20 cellular contexts compared by ENCODE assay signal in the genomic region with DNA sequence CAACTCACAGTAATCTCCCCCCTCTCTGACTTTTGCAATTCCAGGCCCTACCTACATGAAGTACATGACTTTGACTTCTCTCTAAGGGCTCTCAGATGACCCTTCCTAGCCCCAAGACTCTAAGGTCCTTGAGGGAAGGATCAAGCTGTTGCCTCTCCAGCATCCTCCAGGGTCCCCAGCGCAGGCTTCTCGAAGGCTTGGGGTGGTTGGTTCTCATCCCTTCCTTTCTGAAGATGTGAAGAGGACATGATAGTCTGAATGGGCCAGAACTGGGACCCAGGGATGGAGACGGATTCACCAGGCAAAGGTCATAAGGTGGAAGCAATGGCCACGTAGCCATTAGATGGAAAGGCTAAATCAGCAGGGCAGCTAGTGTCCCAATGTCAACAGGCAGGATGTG.
DNase-seq lines count a peak whose midpoint lies in the region; ATAC-seq, FAIRE-seq and TF ChIP-seq lines count a peak whose summit lies in the region.
"Had no signal": no experiment of that assay in that cellular context is flagged by ENCODE, and none has a peak within 500 bp of the region (broad histone marks: within the 10 kb centered on the region; RNA-seq: fewer than 3 reads in every experiment).

No MANE protein-coding gene starts in this region.

- H3K14ac ChIP-seq in IMR-90 (replicated peaks; ENCODE audit: low read depth, low read length), result no peak overlapping the region
- no peak overlapping the region for H3K14ac ChIP-seq in H1 (ENCODE audit: insufficient read length)

- no peak overlapping the region for H3K4me2 ChIP-seq in IMR-90 (ENCODE audit: low read depth, low read length)
- peak overlapping the region in 1 of 2 experiments; percentile 24; a peak in 1 of 4 replicates for H3K4me2 ChIP-seq in H1 (ENCODE audit: insufficient read depth in 1 of 2, low read depth in 2 of 2, low read length in 2 of 2)
- H3K4me2 ChIP-seq: A549 had no signal

- H3K36me3 ChIP-seq in IMR-90 (ENCODE audit: control insufficient read depth, insufficient read depth, low read length) (no peaks in the 10 kb centered on the region), H1 (ENCODE audit: control insufficient read depth in 2 of 4, insufficient read depth in 4 of 4, low read length in 3 of 4) (no peaks in the 10 kb centered on the region), upper lobe of right lung (no peaks in the 10 kb centered on the region), colonic mucosa (no peaks in the 10 kb centered on the region)
- H3K36me3 ChIP-seq: HAP-1 had no signal

- POLR2A ChIA-PET in IMR-90 (lab: Charles Lee; ENCODE audit: unreplicated experiment) (no interaction called here), H1 (lab: Charles Lee; ENCODE audit: partially characterized antibody) (no interaction called here)

- H3K79me1 ChIP-seq in IMR-90 (ENCODE audit: low read depth in 1 of 2, low read length in 2 of 2), result no peaks in the 10 kb centered on the region
- H3K79me1 ChIP-seq in H1 (ENCODE audit: low read depth, low read length), result no peaks in the 10 kb centered on the region

- no peak for TF ChIP-seq CTCF in IMR-90 (conservative IDR thresholded peaks at IDR 0.05; ENCODE audit: low read depth, low read length)
- no peak for TF ChIP-seq CTCF in H1 (IDR thresholded peaks at IDR 0.05; ENCODE audit: control extremely low read depth in 1 of 3, insufficient read depth in 1 of 3, low read depth in 1 of 3, low read length in 3 of 3)
- TF ChIP-seq CTCF in upper lobe of right lung (IDR thresholded peaks at IDR 0.05), result no peak
- no peak for TF ChIP-seq CTCF in colonic mucosa (IDR thresholded peaks at IDR 0.05)

- no peak overlapping the region for H3K18ac ChIP-seq in IMR-90 (ENCODE audit: low read depth, low read length)
- no peak overlapping the region for H3K18ac ChIP-seq in H1 (ENCODE audit: extremely low read depth, low read length)

- H2BK120ac ChIP-seq in IMR-90 (ENCODE audit: low read depth, low read length) (no peak overlapping the region), H1 (replicated peaks; ENCODE audit: low read depth, low read length) (no peak overlapping the region)

- dilution Hi-C loops in IMR-90 (cut with HindIII; ENCODE audit: low sequenced_read_pairs, unreplicated experiment), result no loop called here

- no peak overlapping the region for H2AK9ac ChIP-seq in IMR-90 (replicated peaks; ENCODE audit: low read depth, low read length, poor library complexity)

- no peak overlapping the region for H3K4me3 ChIP-seq in IMR-90 (ENCODE audit: insufficient read depth, low read depth, low read length)
- no peak overlapping the region for H3K4me3 ChIP-seq in H1 (ENCODE audit: extremely low read depth in 1 of 4, insufficient read depth in 2 of 4, low read depth in 3 of 4, low read length in 4 of 4)
- H3K4me3 ChIP-seq in upper lobe of right lung, result no peak overlapping the region
- H3K4me3 ChIP-seq in colonic mucosa, result no peak overlapping the region
- H3K4me3 ChIP-seq: A549, GM12878, GM23248, HAP-1 had no signal

- peak overlapping the region; percentile 71; the same call in 1 of the 2 replicates for H2BK12ac ChIP-seq in H1 (ENCODE audit: low read depth, low read length)

- no peak for ATAC-seq in IMR-90 (ENCODE audit: low read depth)
- no peak for ATAC-seq in upper lobe of right lung

- FAIRE-seq in H1 (lab: Jason Lieb, UNC), result no peak
- FAIRE-seq: A549, G401.6, GM12878 had no signal

- H3K23ac ChIP-seq in IMR-90 (ENCODE audit: low read depth, low read length) (no peak overlapping the region), H1 (ENCODE audit: insufficient read length) (no peak overlapping the region)

- no peak overlapping the region for H2BK20ac ChIP-seq in IMR-90 (ENCODE audit: low read depth, low read length)
- H2BK20ac ChIP-seq in H1 (ENCODE audit: low read length), result no peak overlapping the region

- H3K9ac ChIP-seq in IMR-90 (ENCODE audit: low read depth, low read length) (no peak overlapping the region), H1 (replicated peaks in 1 of 4; ENCODE audit: extremely low read depth in 1 of 4, low read depth in 3 of 4, low read length in 3 of 4) (no peak overlapping the region), colonic mucosa (ENCODE audit: low read depth in 2 of 2, low read length in 2 of 2) (no peak overlapping the region)
- H3K9ac ChIP-seq: GM23248 had no signal

- TF ChIP-seq RAD21 in IMR-90 (IDR thresholded peaks at IDR 0.05; ENCODE audit: low read length), result no peak
- TF ChIP-seq RAD21 in H1 (IDR thresholded peaks at IDR 0.05 in 1 of 2, conservative IDR thresholded peaks at IDR 0.05 in 1 of 2; ENCODE audit: low read depth in 2 of 2, low read length in 2 of 2), result no peak

- H2AK5ac ChIP-seq in IMR-90 (ENCODE audit: low read depth, low read length) (no peak overlapping the region), H1 (ENCODE audit: low read depth, low read length) (no peak overlapping the region)

- H3K27me3 ChIP-seq in IMR-90 (ENCODE audit: control insufficient read depth, insufficient read depth, low read length) (peaks cover 36% of the 10 kb centered on the region), H1 (replicated peaks in 1 of 4; ENCODE audit: control insufficient read depth in 3 of 4, extremely low read depth in 1 of 4, insufficient read depth in 3 of 4, low read length in 3 of 4) (no peaks in the 10 kb centered on the region; a peak in 1 of 7 replicates), upper lobe of right lung (no peaks in the 10 kb centered on the region), colonic mucosa (no peaks in the 10 kb centered on the region)

- 14% methylated on average over 2 of the region's 4 CpGs; no CpG with 5 or more reads in 1 of the 2 experiments for WGBS in IMR-90 (ENCODE audit: extremely low coverage in 2 of 2, insufficient read length in 1 of 2), 2 experiments
- WGBS in H1 (ENCODE audit: extremely low coverage in 1 of 2, insufficient coverage in 1 of 2, insufficient read length in 1 of 2, insufficient replicate concordance in 2 of 2, low coverage in 1 of 2, low lambda C conversion rate in 2 of 2, missing lambda C conversion rate in 1 of 2), 2 experiments, result 75% methylated on average over 4 of the region's 4 CpGs; no CpG with 5 or more reads in 1 of the 2 experiments

- no peak for TF ChIP-seq EP300 in H1 (IDR thresholded peaks at IDR 0.05; ENCODE audit: borderline replicate concordance in 1 of 2, low read depth in 2 of 2, low read length in 2 of 2)

- TF ChIP-seq POLR2A in IMR-90 (IDR thresholded peaks at IDR 0.05; ENCODE audit: low read depth, low read length) (no peak), H1 (IDR thresholded peaks at IDR 0.05; ENCODE audit: control extremely low read depth in 1 of 2, low read depth in 2 of 2, low read length in 2 of 2) (no peak)

- BruUV-seq in IMR-90 (replicated peaks; lab: Mats Ljungman, UMichigan), result no TSS peak

- H3K27ac ChIP-seq in IMR-90 (ENCODE audit: insufficient read depth, low read length) (no peak overlapping the region), H1 (ENCODE audit: low read depth, low read length) (no peak overlapping the region), upper lobe of right lung (no peak overlapping the region), colonic mucosa (no peak overlapping the region)
- H3K27ac ChIP-seq: A549, GM23248 had no signal

- H4K5ac ChIP-seq in IMR-90 (ENCODE audit: low read depth, low read length), result no peak overlapping the region
- no peak overlapping the region for H4K5ac ChIP-seq in H1 (ENCODE audit: insufficient read length, low read depth, low read length)

- in situ Hi-C loops in IMR-90 (cut with MboI; ENCODE audit: low sequenced_read_pairs), result no loop called here

- H3K4me1 ChIP-seq in IMR-90 (ENCODE audit: control insufficient read depth, insufficient read depth, low read length) (no peaks in the 10 kb centered on the region), H1 (replicated peaks in 1 of 4; ENCODE audit: control insufficient read depth in 3 of 4, insufficient read depth in 4 of 4, low read length in 3 of 4) (peaks cover 2 to 14% (median 5%) of the 10 kb centered on the region in 4 experiments; a peak in 6 of 7 replicates), upper lobe of right lung (no peaks in the 10 kb centered on the region), colonic mucosa (no peaks in the 10 kb centered on the region)
- H3K4me1 ChIP-seq: A549, Caco-2, HAP-1 had no signal

- no peak overlapping the region for H2BK5ac ChIP-seq in IMR-90 (ENCODE audit: low read depth, low read length, poor library complexity, severe bottlenecking)
- no peak overlapping the region for H2BK5ac ChIP-seq in H1 (ENCODE audit: low read depth, low read length)

- DNase-seq in AG20443 (ENCODE audit: low spot score), result peak; percentile 1
- no peak for DNase-seq in IMR-90
- no peak for DNase-seq in H1 (ENCODE audit: low read depth in 1 of 2, low spot score in 2 of 2)
- peak; percentile 43 for DNase-seq in upper lobe of right lung
- no peak for DNase-seq in iPS-NIHi11 (ENCODE audit: low spot score)
- no peak for DNase-seq in stimulated activated CD4-positive, alpha-beta T cell treated with anti-CD3 and anti-CD28 coated beads, Interleukin-12 subunit alpha, Interleukin-12 subunit beta, amount 100 ng/mL, for 4 hours
- DNase-seq in colonic mucosa, result no peak
- DNase-seq: 8988T; ACHN; C1 segment of cervical spinal cord; Caco-2; CD4-positive, alpha-beta memory T cell; DMS153; DND-41; GM23248; HFFc6 had no signal

- H4K91ac ChIP-seq in IMR-90 (ENCODE audit: insufficient read depth, low read depth, low read length) (no peak overlapping the region), H1 (replicated peaks; ENCODE audit: insufficient read length, low read length) (no peak overlapping the region)

- no peak overlapping the region for H3K56ac ChIP-seq in IMR-90 (ENCODE audit: extremely low read depth, insufficient read depth, low read length)
- no peak overlapping the region for H3K56ac ChIP-seq in H1 (replicated peaks; ENCODE audit: insufficient read length, low read depth, low read length)

- intact Hi-C loops in IMR-90 (cut with micrococcal nuclease) (no loop called here), upper lobe of right lung (cut with DNase I) (no loop called here), colonic mucosa (cut with DNase I) (no loop called here)

- H3K79me2 ChIP-seq in H1 (ENCODE audit: control insufficient read depth in 1 of 2, insufficient read depth in 2 of 2, low read length in 2 of 2), result no peaks in the 10 kb centered on the region

- CTCF ChIA-PET in IMR-90 (lab: Yijun Ruan, JAX), result interaction anchor here (0.9 kb wide), 1 partner anchor 12 kb away, joined by 5 read pairs; no protein-coding TSS in a partner anchor
- CTCF ChIA-PET in H1 (lab: Charles Lee; ENCODE audit: partially characterized antibody), result interaction anchor here (0.9 to 11.6 kb wide), 16 partner anchors 13 to 1199 kb away, joined by 3 to 156 read pairs (median 4); no protein-coding TSS in a partner anchor

- H2BK15ac ChIP-seq in IMR-90 (ENCODE audit: low read depth, low read length) (no peak overlapping the region), H1 (ENCODE audit: low read length) (no peak overlapping the region; the same call in 1 of the 2 replicates)

- H4K8ac ChIP-seq in IMR-90 (ENCODE audit: low read depth in 2 of 2, low read length in 2 of 2), result no peak overlapping the region
- no peak overlapping the region for H4K8ac ChIP-seq in H1 (ENCODE audit: extremely low read depth, insufficient read depth, low read length)

- no peaks in the 10 kb centered on the region for H3K9me3 ChIP-seq in IMR-90 (ENCODE audit: control insufficient read depth, insufficient read depth, low read length)
- H3K9me3 ChIP-seq in H1 (ENCODE audit: insufficient read depth in 2 of 2, low read depth in 1 of 2, low read length in 1 of 2), result no peaks in the 10 kb centered on the region
- H3K9me3 ChIP-seq in upper lobe of right lung, result no peaks in the 10 kb centered on the region
- no peaks in the 10 kb centered on the region for H3K9me3 ChIP-seq in colonic mucosa
- H3K9me3 ChIP-seq: A549, Caco-2, HAP-1 had no signal

- 0 out of 2 replicates have a peak, but pooled peaks cover 3% of the 10 kb centered on the region for H3K9me1 ChIP-seq in IMR-90 (ENCODE audit: insufficient read depth, low read length)

- no peak overlapping the region for H3K4ac ChIP-seq in IMR-90 (ENCODE audit: low read depth, low read length)
- no peak overlapping the region for H3K4ac ChIP-seq in H1 (replicated peaks; ENCODE audit: insufficient read length, low read depth, low read length)

- peaks cover 3% of the 10 kb centered on the region; the same call in 1 of the 2 replicates for H3K23me2 ChIP-seq in H1 (ENCODE audit: low read depth, low read length)

- H4K20me1 ChIP-seq in IMR-90 (ENCODE audit: insufficient read depth, low read length) (no peaks in the 10 kb centered on the region; the same call in 1 of the 2 replicates), H1 (replicated peaks in 1 of 2; ENCODE audit: control insufficient read depth in 1 of 2, insufficient read depth in 2 of 2, low read length in 2 of 2) (no peaks in the 10 kb centered on the region)

- H2AFZ ChIP-seq in IMR-90 (replicated peaks; ENCODE audit: low read length, poor library complexity) (peak overlapping the region; percentile 39), H1 (ENCODE audit: low read length) (no peak overlapping the region)
- H2AFZ ChIP-seq: GM23248 had no signal

Comparison
In these comparisons a context has a peak if more than half of its experiments do, and no peak if none do; other contexts are left out.
1. DNase-seq: peak in AG20443 (single experiment) and upper lobe of right lung (single experiment); none in IMR-90 (single experiment), H1 (0 of 2), iPS-NIHi11 (single experiment), stimulated activated CD4-positive, alpha-beta T cell treated with anti-CD3 and anti-CD28 coated beads, Interleukin-12 subunit alpha, Interleukin-12 subunit beta, amount 100 ng/mL, for 4 hours (single experiment) and colonic mucosa (single experiment).